In genomic region chrX:137051978-137052640, GRCh38 we compare ENCODE assay signal across 8 cellular contexts. TPM values are rescaled to one million over a fixed set of nuclear protein-coding genes. Genes with fewer than 3 reads are reported as not detected.
DNase-seq lines count a peak whose midpoint lies in the region; ATAC-seq and TF ChIP-seq lines count a peak whose summit lies in the region.

No MANE protein-coding gene starts in this region.

- H3K36me3 ChIP-seq in left lung: no peaks in the 10 kb centered on the region

- ATAC-seq in HG02870 (IDR thresholded peaks at IDR 0.05; ENCODE audit: unreplicated experiment) (peak; percentile 91), left lung (peak; percentile 99)

- no peaks in the 10 kb centered on the region for H3K9me3 ChIP-seq in left lung

- DNase-seq in NCI-H2107 (lab: John Stamatoyannopoulos, UW) (peak; percentile 53), NCI-H2107 treated with DMSO at 0.1 percent for 48 hours (lab: John Stamatoyannopoulos, UW; ENCODE audit: unreplicated experiment) (no peak), NCI-H1930 (lab: John Stamatoyannopoulos, UW) (peak; percentile 52 to 77), caudate nucleus (lab: John Stamatoyannopoulos, UW) (peak in 53 of 61 donors; percentile 1 to 67 (median 29)), left lung (peak; percentile 62 to 88)
- peak; percentile 40 to 65 (median 43) for DNase-seq in activated CD4-positive, CD25-positive, alpha-beta regulatory T cell (lab: John Stamatoyannopoulos, UW)
- DNase-seq in stimulated activated CD4-positive, alpha-beta T cell treated with anti-CD3 and anti-CD28 coated beads, Interleukin-2, amount 100 ng/mL, for 4 hours (ENCODE audit: low read depth): peak; percentile 78

- peak overlapping the region; percentile 34 for H3K27ac ChIP-seq in caudate nucleus (ENCODE audit: low read depth, low read length)
- H3K27ac ChIP-seq in left lung: no peak overlapping the region

- intact Hi-C loops in left lung (cut with DNase I): no loop called here

- peaks cover 7 to 41% of the 10 kb centered on the region in 2 donors for H3K27me3 ChIP-seq in left lung

- H3K4me3 ChIP-seq in left lung: peak overlapping the region; percentile 3 to 28

- peak; percentile 58 to 72 for TF ChIP-seq CTCF in left lung (IDR thresholded peaks at IDR 0.05)

- H3K4me1 ChIP-seq in left lung: no peaks in the 10 kb centered on the region

RNA-seq across cellular contexts. Expression of gene GPR101, which starts 18.3 kb away (rescaled TPM):
- not detected for total RNA-seq in left lung
